Comparison of ENCODE assay signal across 1 cellular context in genomic region chr7:73622909-73623797, GRCh38.
TF ChIP-seq lines count a peak whose summit lies in the region.

No MANE protein-coding gene starts in this region.

TF ChIP-seq in K562, 482 proteins besides CTCF, POLR2A, EP300 and RAD21 (continued from another document and continues in another):
- peak; percentile 23; the same call in 1 of the 2 replicates for TF ChIP-seq MGA (IDR thresholded peaks at IDR 0.05)
- peak in 1 of 2 experiments; percentile 72; a peak in 1 of 4 replicates for TF ChIP-seq MLLT1 (IDR thresholded peaks at IDR 0.05)
- TF ChIP-seq PCBP1 (IDR thresholded peaks at IDR 0.05; ENCODE audit: low read depth, low read length, poor library complexity, severe bottlenecking): peak; percentile 89
- TF ChIP-seq KLF10 (CRISPR knock-in tag; IDR thresholded peaks at IDR 0.05): no peak
- TF ChIP-seq HDAC2 (IDR thresholded peaks at IDR 0.05): 0 out of 2 replicates have a peak, but pooled peaks have one; percentile 18
- 0 out of 2 replicates have a peak, but pooled peaks have one; percentile 43 for TF ChIP-seq SMARCA4 (IDR thresholded peaks at IDR 0.05)
- peak; percentile 61 for TF ChIP-seq TCF3 (CRISPR knock-in tag; IDR thresholded peaks at IDR 0.05)
- TF ChIP-seq TFAP4 (CRISPR knock-in tag; IDR thresholded peaks at IDR 0.05; ENCODE audit: borderline replicate concordance): peak; percentile 85
- TF ChIP-seq KDM2B (CRISPR knock-in tag; IDR thresholded peaks at IDR 0.05): 0 out of 2 replicates have a peak, but pooled peaks have one; percentile 28
- 0 out of 2 replicates have a peak, but pooled peaks have one; percentile 28 for TF ChIP-seq AFF4 (CRISPR knock-in tag; IDR thresholded peaks at IDR 0.05)
- TF ChIP-seq MCM5 (IDR thresholded peaks at IDR 0.05; ENCODE audit: low read depth): no peak
- TF ChIP-seq PRMT5 (CRISPR knock-in tag; IDR thresholded peaks at IDR 0.05): no peak
- TF ChIP-seq ZNF263 (CRISPR knock-in tag; IDR thresholded peaks at IDR 0.05; ENCODE audit: borderline replicate concordance): peak; percentile 46; the same call in 1 of the 2 replicates
- 0 out of 2 replicates have a peak, but pooled peaks have one; percentile 44 for TF ChIP-seq USF1 (CRISPR knock-in tag; IDR thresholded peaks at IDR 0.05)
- no peak for TF ChIP-seq HNRNPUL1 (IDR thresholded peaks at IDR 0.05; ENCODE audit: low read length)
- peak; percentile 51; the same call in 1 of the 2 replicates for TF ChIP-seq NCOA1 (IDR thresholded peaks at IDR 0.05; ENCODE audit: low read depth)
- peak; percentile 17 for TF ChIP-seq KDM5B (IDR thresholded peaks at IDR 0.05; ENCODE audit: insufficient replicate concordance, low read depth, low read length)
- TF ChIP-seq GTF2B (IDR thresholded peaks at IDR 0.05; ENCODE audit: extremely low read depth, insufficient read length): no peak
- TF ChIP-seq RB1 (IDR thresholded peaks at IDR 0.05; ENCODE audit: low read depth): 0 out of 2 replicates have a peak, but pooled peaks have one; percentile 6
- peak; percentile 94 for TF ChIP-seq HES1 (IDR thresholded peaks at IDR 0.05; ENCODE audit: low read depth)
- TF ChIP-seq ZNF740 (CRISPR knock-in tag; IDR thresholded peaks at IDR 0.05): no peak; the same call in 1 of the 2 replicates
- TF ChIP-seq ZNF740 (tag; IDR thresholded peaks at IDR 0.05): no peak; a peak in 1 of 4 replicates
- TF ChIP-seq ZNF124 (CRISPR knock-in tag; IDR thresholded peaks at IDR 0.05): no peak
- TF ChIP-seq ZZZ3 (IDR thresholded peaks at IDR 0.05): no peak
- TF ChIP-seq ZNF717 (CRISPR knock-in tag; IDR thresholded peaks at IDR 0.05): no peak
- peak; percentile 93 for TF ChIP-seq ZBTB7A (IDR thresholded peaks at IDR 0.05; ENCODE audit: borderline replicate concordance, control insufficient read depth, low read depth, low read length)
